In the genomic region with DNA sequence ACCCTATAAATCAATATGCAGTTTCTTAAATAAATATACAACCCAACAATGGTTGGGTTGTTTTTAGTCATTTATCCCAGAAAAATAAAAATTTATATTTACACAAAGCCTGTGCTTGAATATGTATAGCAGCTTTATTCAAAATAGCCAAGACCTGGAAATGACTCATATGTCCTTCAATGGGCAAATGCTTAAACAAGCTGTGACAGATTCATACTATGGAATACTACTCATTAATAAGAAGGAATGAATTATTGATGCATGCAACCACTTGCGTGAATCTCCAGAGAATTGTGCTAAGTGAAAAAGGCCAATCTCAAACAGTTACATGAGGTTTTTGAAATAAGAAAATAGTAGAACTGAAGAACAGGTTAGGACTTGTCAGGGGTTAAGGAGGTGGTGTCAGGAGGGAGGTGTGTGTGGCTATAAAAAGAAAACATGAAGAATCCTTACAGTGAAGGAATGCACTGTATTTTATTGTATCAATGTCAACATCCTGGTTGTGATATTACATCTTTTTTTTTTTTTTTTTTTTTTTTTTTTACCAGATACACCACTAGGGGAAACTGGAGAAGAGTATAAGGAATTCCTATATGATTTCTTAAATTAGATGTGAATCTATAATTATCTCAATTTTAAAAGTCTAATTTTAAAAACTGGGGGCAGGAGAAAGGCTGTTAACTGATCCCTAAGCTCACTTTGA, we compare ENCODE assay signal across 21 cellular contexts.
A peak's percentile ranks its signal among the peaks of the same experiment; 100 is the strongest.
DNase-seq lines count a peak whose midpoint lies in the region; ATAC-seq and TF ChIP-seq lines count a peak whose summit lies in the region.
"Had no signal": no experiment of that assay in that cellular context is flagged by ENCODE, and none has a peak within 500 bp of the region (broad histone marks: within the 10 kb centered on the region; RNA-seq: fewer than 3 reads in every experiment).

No MANE protein-coding gene starts in this region.

- H3K27ac Mint-ChIP-seq in activated naive CD4-positive, alpha-beta T cell treated with anti-CD3 and anti-CD28 coated beads, Interleukin-2, amount 50 U/mL, for 24 hours, result peak overlapping the region; percentile 6
- no peak overlapping the region for H3K27ac Mint-ChIP-seq in activated naive CD4-positive, alpha-beta T cell treated with anti-CD3 and anti-CD28 coated beads, Interleukin-2, amount 10 ng/mL, durations not matched to agents 7 days and 5 days
- H3K27ac Mint-ChIP-seq in activated B cell treated with CpG ODN at 0.5 μM for 24 hours (peak overlapping the region; percentile 57), type B pancreatic cell (no peak overlapping the region)
- H3K27ac Mint-ChIP-seq: activated CD8-positive, alpha-beta T cell treated with anti-CD3 and anti-CD28 coated beads for 36 hours; brain; GM23338; T-helper 1 cell treated with Interleukin-12 subunit alpha and Interleukin-12 subunit beta and Interleukin-4 antibody, amounts not matched to agents 30 μg/mL and 1 μg/mL, for 36 hours had no signal

- H3K14ac ChIP-seq in mesenchymal stem cell (ENCODE audit: low read length in 2 of 2), result no peak overlapping the region

- H4K8ac ChIP-seq in mesenchymal stem cell (ENCODE audit: low read length), result no peak overlapping the region

- DNase-seq in activated naive CD4-positive, alpha-beta T cell treated with anti-CD3 and anti-CD28 coated beads, Interleukin-2, amount 10 ng/mL, durations not matched to agents 7 days and 5 days, result no peak
- DNase-seq in activated B cell treated with CpG ODN at 0.5 μM for 24 hours (no peak), fibroblast of mammary gland (ENCODE audit: low read depth) (peak; percentile 22), type B pancreatic cell (ENCODE audit: extremely low spot score, unreplicated experiment) (no peak), mesenchymal stem cell (no peak), NCI-H128 (lab: John Stamatoyannopoulos, UW; ENCODE audit: unreplicated experiment) (no peak)
- DNase-seq: activated CD8-positive, alpha-beta T cell treated with anti-CD3 and anti-CD28 coated beads for 36 hours; activated naive CD8-positive, alpha-beta T cell treated with anti-CD3 and anti-CD28 coated beads, Interleukin-2, amount 10 ng/mL, durations not matched to agents 7 days and 5 days; activated T-cell treated with anti-CD3 and anti-CD28 coated beads, Interleukin-2, amount 50 U/mL, for 48 hours; DND-41; kidney; NCI-H2029; NCI-H510A treated with DMSO at 0.1 percent for 48 hours; SHP77 treated with DMSO at 0.1 percent for 48 hours; WERI-Rb-1 had no signal

- H3K4me3 Mint-ChIP-seq in activated naive CD4-positive, alpha-beta T cell treated with anti-CD3 and anti-CD28 coated beads, Interleukin-2, amount 50 U/mL, for 24 hours, result no peak overlapping the region
- no peak overlapping the region for H3K4me3 Mint-ChIP-seq in activated naive CD4-positive, alpha-beta T cell treated with anti-CD3 and anti-CD28 coated beads, Interleukin-2, amount 10 ng/mL, durations not matched to agents 7 days and 5 days
- H3K4me3 Mint-ChIP-seq in activated B cell treated with CpG ODN at 0.5 μM for 24 hours, result no peak overlapping the region
- H3K4me3 Mint-ChIP-seq in type B pancreatic cell, result no peak overlapping the region
- H3K4me3 Mint-ChIP-seq: activated CD8-positive, alpha-beta T cell treated with anti-CD3 and anti-CD28 coated beads for 36 hours; activated naive CD8-positive, alpha-beta T cell treated with anti-CD3 and anti-CD28 coated beads, Interleukin-2, amount 10 ng/mL, durations not matched to agents 7 days and 5 days; brain; GM23338; T-helper 1 cell treated with Interleukin-12 subunit alpha and Interleukin-12 subunit beta and Interleukin-4 antibody, amounts not matched to agents 30 μg/mL and 1 μg/mL, for 36 hours had no signal

- no peak for ATAC-seq in activated B cell treated with CpG ODN at 0.5 μM for 24 hours (ENCODE audit: low read depth)
- ATAC-seq in GM21390 (IDR thresholded peaks at IDR 0.05; ENCODE audit: unreplicated experiment), result no peak
- ATAC-seq: activated CD8-positive, alpha-beta T cell treated with anti-CD3 and anti-CD28 coated beads for 36 hours; GM23338 had no signal

- no peaks in the 10 kb centered on the region for H3K36me3 ChIP-seq in mesenchymal stem cell (ENCODE audit: control insufficient read depth in 1 of 2, insufficient read depth in 2 of 2, low read depth in 1 of 2, low read length in 2 of 2)
- H3K36me3 ChIP-seq: WERI-Rb-1 had no signal

- TF ChIP-seq CTCF in activated B cell treated with CpG ODN at 0.5 μM for 24 hours (IDR thresholded peaks at IDR 0.05), result no peak
- peak; percentile 3 for TF ChIP-seq CTCF in fibroblast of mammary gland (conservative IDR thresholded peaks at IDR 0.05; ENCODE audit: control insufficient read depth, insufficient read depth, low read depth, low read length)
- TF ChIP-seq CTCF in type B pancreatic cell (conservative IDR thresholded peaks at IDR 0.05), result peak; percentile 54

- no peak overlapping the region for H3K4ac ChIP-seq in mesenchymal stem cell (ENCODE audit: low read depth in 1 of 2, low read length in 2 of 2)

- H3K9ac ChIP-seq in mesenchymal stem cell (ENCODE audit: low read length), result no peak overlapping the region

- H3K4me2 ChIP-seq in mesenchymal stem cell (ENCODE audit: low read length, poor library complexity, severe bottlenecking), result no peak overlapping the region
- H3K4me2 ChIP-seq: GM23338 had no signal

- no peaks in the 10 kb centered on the region for H3K27me3 Mint-ChIP-seq in activated naive CD4-positive, alpha-beta T cell treated with anti-CD3 and anti-CD28 coated beads, Interleukin-2, amount 50 U/mL, for 24 hours
- no peaks in the 10 kb centered on the region for H3K27me3 Mint-ChIP-seq in activated naive CD4-positive, alpha-beta T cell treated with anti-CD3 and anti-CD28 coated beads, Interleukin-2, amount 10 ng/mL, durations not matched to agents 7 days and 5 days
- H3K27me3 Mint-ChIP-seq in activated B cell treated with CpG ODN at 0.5 μM for 24 hours, result no peaks in the 10 kb centered on the region
- H3K27me3 Mint-ChIP-seq in type B pancreatic cell, result no peaks in the 10 kb centered on the region
- H3K27me3 Mint-ChIP-seq: activated CD8-positive, alpha-beta T cell treated with anti-CD3 and anti-CD28 coated beads for 36 hours; activated naive CD8-positive, alpha-beta T cell treated with anti-CD3 and anti-CD28 coated beads, Interleukin-2, amount 10 ng/mL, durations not matched to agents 7 days and 5 days; brain; IgD-negative memory B cell had no signal

- CTCF ChIA-PET in activated naive CD4-positive, alpha-beta T cell treated with anti-CD3 and anti-CD28 coated beads, Interleukin-2, amount 10 ng/mL, durations not matched to agents 7 days and 5 days (lab: Charles Lee), result no interaction called here
- CTCF ChIA-PET in activated B cell treated with CpG ODN at 0.5 μM for 24 hours (lab: Charles Lee), result no interaction called here

- peaks cover 21% of the 10 kb centered on the region for H3K9me3 Mint-ChIP-seq in activated naive CD4-positive, alpha-beta T cell treated with anti-CD3 and anti-CD28 coated beads, Interleukin-2, amount 50 U/mL, for 24 hours
- peaks cover 30% of the 10 kb centered on the region for H3K9me3 Mint-ChIP-seq in activated naive CD4-positive, alpha-beta T cell treated with anti-CD3 and anti-CD28 coated beads, Interleukin-2, amount 10 ng/mL, durations not matched to agents 7 days and 5 days
- H3K9me3 Mint-ChIP-seq in activated B cell treated with CpG ODN at 0.5 μM for 24 hours (peaks cover 14% of the 10 kb centered on the region), type B pancreatic cell (no peaks in the 10 kb centered on the region)
- H3K9me3 Mint-ChIP-seq: GM23338 had no signal

- 83% methylated on average over 1 of the region's 1 CpG for WGBS in mesenchymal stem cell

- H3K4me1 Mint-ChIP-seq in activated naive CD4-positive, alpha-beta T cell treated with anti-CD3 and anti-CD28 coated beads, Interleukin-2, amount 50 U/mL, for 24 hours, result peaks cover 73% of the 10 kb centered on the region
- H3K4me1 Mint-ChIP-seq in activated naive CD4-positive, alpha-beta T cell treated with anti-CD3 and anti-CD28 coated beads, Interleukin-2, amount 10 ng/mL, durations not matched to agents 7 days and 5 days, result peaks cover 38% of the 10 kb centered on the region
- H3K4me1 Mint-ChIP-seq in activated B cell treated with CpG ODN at 0.5 μM for 24 hours (peaks cover 42% of the 10 kb centered on the region), type B pancreatic cell (ENCODE audit: unreplicated experiment) (peaks cover 4% of the 10 kb centered on the region)
- H3K4me1 Mint-ChIP-seq: brain had no signal

- H2BK15ac ChIP-seq in mesenchymal stem cell (ENCODE audit: low read depth, poor library complexity, severe bottlenecking), result no peak overlapping the region

- POLR2A ChIA-PET in activated B cell treated with CpG ODN at 0.5 μM for 24 hours (lab: Charles Lee), result interaction anchor here (0.9 to 1.0 kb wide), 3 partner anchors 17 to 44 kb away, joined by 3 to 4 read pairs (median 4); no protein-coding TSS in a partner anchor

- H3K36me3 Mint-ChIP-seq in activated naive CD4-positive, alpha-beta T cell treated with anti-CD3 and anti-CD28 coated beads, Interleukin-2, amount 50 U/mL, for 24 hours, result peaks cover 22% of the 10 kb centered on the region
- peaks cover 19% of the 10 kb centered on the region for H3K36me3 Mint-ChIP-seq in activated naive CD4-positive, alpha-beta T cell treated with anti-CD3 and anti-CD28 coated beads, Interleukin-2, amount 10 ng/mL, durations not matched to agents 7 days and 5 days
- peaks cover 21% of the 10 kb centered on the region for H3K36me3 Mint-ChIP-seq in activated B cell treated with CpG ODN at 0.5 μM for 24 hours (ENCODE audit: low read depth)
- H3K36me3 Mint-ChIP-seq in type B pancreatic cell, result no peaks in the 10 kb centered on the region
- H3K36me3 Mint-ChIP-seq: brain had no signal

- H3K79me1 ChIP-seq in mesenchymal stem cell (replicated peaks; ENCODE audit: low read length, poor library complexity, severe bottlenecking), result no peaks in the 10 kb centered on the region

- no peak overlapping the region for H2BK120ac ChIP-seq in mesenchymal stem cell (ENCODE audit: low read depth, low read length)

- H2BK12ac ChIP-seq in mesenchymal stem cell (ENCODE audit: low read length in 2 of 2), result no peak overlapping the region

- no peaks in the 10 kb centered on the region for H3K9me3 ChIP-seq in mesenchymal stem cell (ENCODE audit: control insufficient read depth, low read length)

- no peak overlapping the region for H3K4me3 ChIP-seq in fibroblast of mammary gland (ENCODE audit: control insufficient read depth, low read depth, low read length)
- no peak overlapping the region for H3K4me3 ChIP-seq in mesenchymal stem cell (ENCODE audit: insufficient read depth in 1 of 2, low read depth in 1 of 2, low read length in 2 of 2)
- H3K4me3 ChIP-seq: GM23338 had no signal

- H3K4me1 ChIP-seq in mesenchymal stem cell (ENCODE audit: control insufficient read depth, insufficient read depth, low read depth, low read length), result no peaks in the 10 kb centered on the region

- no peak overlapping the region for H3K18ac ChIP-seq in mesenchymal stem cell (ENCODE audit: low read depth in 1 of 2, low read length in 2 of 2)

- H2AK5ac ChIP-seq in mesenchymal stem cell (ENCODE audit: low read length, severe bottlenecking), result no peak overlapping the region

- intact Hi-C loops in activated B cell treated with CpG ODN at 0.5 μM for 24 hours (cut with micrococcal nuclease), result loop anchor here (1.0 kb wide), 1 partner anchor 10 kb away; no protein-coding TSS in a partner anchor

- H2BK5ac ChIP-seq in mesenchymal stem cell (ENCODE audit: low read depth, low read length, poor library complexity, severe bottlenecking), result no peak overlapping the region

- H3K27me3 ChIP-seq in mesenchymal stem cell (ENCODE audit: control insufficient read depth in 1 of 2, insufficient read depth in 1 of 2, low read length in 2 of 2), result no peaks in the 10 kb centered on the region

- H4K91ac ChIP-seq in mesenchymal stem cell (ENCODE audit: low read length), result no peak overlapping the region

- H2AFZ ChIP-seq in mesenchymal stem cell (ENCODE audit: low read depth, low read length), result no peak overlapping the region
- H2AFZ ChIP-seq: GM23338 had no signal

- H3K27ac ChIP-seq in mesenchymal stem cell (ENCODE audit: low read length, poor library complexity, severe bottlenecking), result no peak overlapping the region
- H3K27ac ChIP-seq: WERI-Rb-1 had no signal

- H3K23ac ChIP-seq in mesenchymal stem cell (ENCODE audit: low read length in 2 of 2), result no peak overlapping the region

Comparison
In these comparisons a context has a peak if more than half of its experiments do, and no peak if none do; other contexts are left out.
1. H3K27ac Mint-ChIP-seq: peak in activated naive CD4-positive, alpha-beta T cell treated with anti-CD3 and anti-CD28 coated beads, Interleukin-2, amount 50 U/mL, for 24 hours (single experiment) and activated B cell treated with CpG ODN at 0.5 μM for 24 hours (single experiment); none in activated naive CD4-positive, alpha-beta T cell treated with anti-CD3 and anti-CD28 coated beads, Interleukin-2, amount 10 ng/mL, durations not matched to agents 7 days and 5 days (single experiment) and type B pancreatic cell (single experiment).